In genomic region chr16:19210968-19211367, GRCh38 we compare ENCODE assay signal across 8 cellular contexts. TPM values are rescaled to one million over a fixed set of nuclear protein-coding genes. Genes with fewer than 3 reads are reported as not detected.
DNase-seq lines count a peak whose midpoint lies in the region; ATAC-seq lines count a peak whose summit lies in the region.

No MANE protein-coding gene starts in this region.

- peak overlapping the region; percentile 99 for H3K27ac Mint-ChIP-seq in stimulated activated naive B cell treated with anti-CD40 and anti-IgM and Interleukin-4, amounts not matched to agents 10 μg/mL and 1 μg/mL and 100 μg/mL, for 72 hours

- intact Hi-C loops in cardiac septum (cut with DNase I): no loop called here

- DNase-seq in NCI-H1092 treated with DMSO at 0.1 percent for 48 hours (lab: John Stamatoyannopoulos, UW) (peak; percentile 37), NCI-H1092 (lab: John Stamatoyannopoulos, UW) (no peak), NOMO-1 treated with DMSO at 0.1 percent for 48 hours (lab: John Stamatoyannopoulos, UW; ENCODE audit: unreplicated experiment) (peak; percentile 65), UCSD-AML1 (lab: John Stamatoyannopoulos, UW; ENCODE audit: unreplicated experiment) (no peak), NCI-H2029 (lab: John Stamatoyannopoulos, UW) (no peak), cardiac septum (ENCODE audit: low spot score) (no peak)
- peak; percentile 69 for DNase-seq in stimulated activated naive B cell treated with anti-CD40 and anti-IgM and Interleukin-4, amounts not matched to agents 10 μg/mL and 1 μg/mL and 100 μg/mL, for 72 hours

- peaks cover 49 to 71% of the 10 kb centered on the region in 2 donors for H3K36me3 Mint-ChIP-seq in stimulated activated naive B cell treated with anti-CD40 and anti-IgM and Interleukin-4, amounts not matched to agents 10 μg/mL and 1 μg/mL and 100 μg/mL, for 72 hours

- H3K4me3 Mint-ChIP-seq in stimulated activated naive B cell treated with anti-CD40 and anti-IgM and Interleukin-4, amounts not matched to agents 10 μg/mL and 1 μg/mL and 100 μg/mL, for 72 hours: peak overlapping the region; percentile 80 to 86

- peak; percentile 23 for ATAC-seq in HG02798 (IDR thresholded peaks at IDR 0.05; ENCODE audit: poor library complexity, unreplicated experiment)
- ATAC-seq in stimulated activated naive B cell treated with anti-CD40 and anti-IgM and Interleukin-4, amounts not matched to agents 10 μg/mL and 1 μg/mL and 100 μg/mL, for 72 hours (replicated peaks): peak; percentile 66 to 69

- peaks cover 31 to 62% of the 10 kb centered on the region in 2 donors for H3K4me1 Mint-ChIP-seq in stimulated activated naive B cell treated with anti-CD40 and anti-IgM and Interleukin-4, amounts not matched to agents 10 μg/mL and 1 μg/mL and 100 μg/mL, for 72 hours

- H3K27me3 Mint-ChIP-seq in stimulated activated naive B cell treated with anti-CD40 and anti-IgM and Interleukin-4, amounts not matched to agents 10 μg/mL and 1 μg/mL and 100 μg/mL, for 72 hours: no peaks in the 10 kb centered on the region

- H3K9me3 Mint-ChIP-seq in stimulated activated naive B cell treated with anti-CD40 and anti-IgM and Interleukin-4, amounts not matched to agents 10 μg/mL and 1 μg/mL and 100 μg/mL, for 72 hours: peaks cover 24 to 33% of the 10 kb centered on the region in 2 donors

RNA-seq across cellular contexts. Expression of gene SYT17, which starts 42.9 kb away (rescaled TPM):
- total RNA-seq in cardiac septum: 0.81 TPM

Comparison
In these comparisons a context has a peak if more than half of its experiments do, and no peak if none do; other contexts are left out.
1. DNase-seq: peak in NCI-H1092 treated with DMSO at 0.1 percent for 48 hours (single experiment), NOMO-1 treated with DMSO at 0.1 percent for 48 hours (single experiment) and stimulated activated naive B cell treated with anti-CD40 and anti-IgM and Interleukin-4, amounts not matched to agents 10 μg/mL and 1 μg/mL and 100 μg/mL, for 72 hours (single experiment); none in NCI-H1092 (single experiment), UCSD-AML1 (single experiment), NCI-H2029 (single experiment) and cardiac septum (single experiment).